Comparison of ENCODE assay signal across 8 cellular contexts in genomic region chr9:33676746-33677505, GRCh38.
DNase-seq lines count a peak whose midpoint lies in the region; ATAC-seq, FAIRE-seq and TF ChIP-seq lines count a peak whose summit lies in the region.

No MANE protein-coding gene starts in this region.

- TF ChIP-seq CTCF in neural crest cell (conservative IDR thresholded peaks at IDR 0.05) (no peak), upper lobe of left lung (IDR thresholded peaks at IDR 0.05) (no peak)

- H3K4me1 Mint-ChIP-seq in neural crest cell, result peaks cover 31% of the 10 kb centered on the region

- H3K27me3 ChIP-seq in upper lobe of left lung, result peaks cover 0 to 8% (median 3%) of the 10 kb centered on the region in 4 donors

- no peak for TF ChIP-seq EP300 in upper lobe of left lung (IDR thresholded peaks at IDR 0.05)

- H3K27me3 Mint-ChIP-seq in neural crest cell (ENCODE audit: low read depth), result no peaks in the 10 kb centered on the region

- peak overlapping the region; percentile 97 for H3K27ac Mint-ChIP-seq in neural crest cell (ENCODE audit: unreplicated experiment)

- H3K4me1 ChIP-seq in upper lobe of left lung, result peaks cover 4 to 11% (median 7%) of the 10 kb centered on the region in 4 donors

- peak overlapping the region; percentile 95 for H3K4me3 Mint-ChIP-seq in neural crest cell

- peak overlapping the region; percentile 36 to 62 (median 48) for H3K4me3 ChIP-seq in upper lobe of left lung

- WGBS in upper lobe of left lung, 2 donors, result 1 to 2% methylated on average over 11 to 64 of the region's 78 CpGs

- no peaks in the 10 kb centered on the region for H3K9me3 Mint-ChIP-seq in neural crest cell

- no peak for TF ChIP-seq POLR2A in upper lobe of left lung (IDR thresholded peaks at IDR 0.05)

- DNase-seq in NCI-H2029 (lab: John Stamatoyannopoulos, UW), result peak; percentile 19
- DNase-seq in NCI-H2029 treated with DMSO at 0.1 percent for 48 hours (lab: John Stamatoyannopoulos, UW), result no peak
- peak; percentile 55 for DNase-seq in NCI-H524 treated with DMSO at 0.1 percent for 48 hours (lab: John Stamatoyannopoulos, UW)
- peak; percentile 9 for DNase-seq in activated T-helper 9 cell treated with anti-CD3 and anti-CD28 coated beads, Interleukin-2, amount 50 U/mL, for 16 hours (ENCODE audit: low read depth)
- peak; percentile 48 to 59 for DNase-seq in frontal cortex (ENCODE audit: low spot score in 2 of 2)
- peak; percentile 63 for DNase-seq in neural crest cell (ENCODE audit: low read depth, low spot score)
- DNase-seq in upper lobe of left lung, result peak in 1 of 2 donors; percentile 89

- H3K9me3 ChIP-seq in upper lobe of left lung, result no peaks in the 10 kb centered on the region

- ATAC-seq in upper lobe of left lung (ENCODE audit: low FRiP score in 2 of 2) (peak in 1 of 2 donors; percentile 77), GM19023 (IDR thresholded peaks at IDR 0.05; ENCODE audit: unreplicated experiment) (no peak)

- H3K36me3 Mint-ChIP-seq in neural crest cell (ENCODE audit: low read depth), result peaks cover 7% of the 10 kb centered on the region

- no peak for FAIRE-seq in frontal cortex (lab: Jason Lieb, UNC)

- peak overlapping the region; percentile 8 to 79 (median 32) for H3K27ac ChIP-seq in upper lobe of left lung

- no peaks in the 10 kb centered on the region for H3K36me3 ChIP-seq in upper lobe of left lung
